ENCODE assay signal across 26 cellular contexts in the genomic region with DNA sequence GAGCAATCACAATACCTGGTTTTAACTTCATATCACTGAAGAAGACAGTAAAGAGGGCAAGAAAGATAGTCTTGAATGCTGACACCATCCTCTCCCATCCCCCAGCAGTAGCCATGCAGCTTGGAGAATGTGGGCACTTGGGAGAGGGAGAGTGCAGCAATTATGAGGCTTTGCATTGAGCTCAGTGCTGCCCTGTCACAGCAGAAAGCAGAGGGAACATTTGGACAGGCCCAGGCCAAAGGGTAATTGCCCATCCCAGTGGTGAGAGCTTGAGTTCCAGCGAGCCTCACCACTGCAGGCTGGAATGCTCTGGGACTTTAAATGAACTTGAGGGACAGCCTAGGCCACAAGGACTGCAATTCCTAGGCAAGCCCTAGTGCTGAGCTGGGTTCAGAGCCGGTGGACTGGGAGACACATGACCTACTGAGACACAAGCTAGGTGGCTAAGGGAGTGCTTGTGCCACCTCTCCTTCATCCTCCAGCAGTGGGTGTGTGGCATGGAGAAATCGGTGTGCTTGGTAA. TPM values are rescaled to one million over a fixed set of nuclear protein-coding genes. Genes with fewer than 3 reads are reported as not detected.
"Had no signal": no experiment of that assay in that cellular context is flagged by ENCODE, and none has a peak within 500 bp of the region (broad histone marks: within the 10 kb centered on the region; RNA-seq: fewer than 3 reads in every experiment).

No MANE protein-coding gene starts in this region.

- H3K4me1 ChIP-seq: adrenal gland, SJCRH30 had no signal

- ATAC-seq: activated T-helper 17 cell treated with anti-CD3 and anti-CD28 coated beads, Interleukin-2, amount 50 U/mL, for 72 hours had no signal

- H3K9me3 ChIP-seq: adrenal gland, SJCRH30, SK-N-SH had no signal

- H3K27ac ChIP-seq: adrenal gland, SJCRH30, VCaP had no signal

- H3K36me3 ChIP-seq: adrenal gland, SJCRH30 had no signal

- H3K4me2 ChIP-seq: SK-N-SH had no signal

- DNase-seq: activated CD4-positive, alpha-beta memory T cell treated with anti-CD3 and anti-CD28 coated beads, Interleukin-2, amount 10 ng/mL, durations not matched to agents 7 days and 5 days; activated CD4-positive, alpha-beta T cell treated with anti-CD3 and anti-CD28 coated beads, Interleukin-2, amount 50 U/mL, for 1 hour; activated CD4-positive, CD25-positive, alpha-beta regulatory T cell; activated gamma-delta T cell; activated naive CD4-positive, alpha-beta T cell treated with anti-CD3 and anti-CD28 coated beads, Interleukin-2, amount 50 U/mL, for 16 hours; activated naive CD8-positive, alpha-beta T cell treated with anti-CD3 and anti-CD28 coated beads, Interleukin-2, amount 10 ng/mL, durations not matched to agents 7 days and 5 days; activated T-cell treated with anti-CD3 and anti-CD28 coated beads for 4 hours; activated T-cell treated with anti-CD3 and anti-CD28 coated beads, Interleukin-2, amount 50 U/mL, for 48 hours; adrenal gland; anterior cingulate cortex; central memory CD4-positive, alpha-beta T cell; KG1; NCI-H1048; NCI-H146; NCI-H187 treated with DMSO at 0.1 percent for 48 hours; NCI-H2171 treated with DMSO at 0.1 percent for 48 hours; NCI-H226; NCI-H526; NCI-H82; SJCRH30; SK-N-SH; T-helper 1 cell had no signal

- H3K9ac ChIP-seq: SK-N-SH had no signal

- H3K27me3 ChIP-seq: adrenal gland, SJCRH30 had no signal

- H3K4me3 ChIP-seq: adrenal gland, SJCRH30 had no signal

RNA-seq across cellular contexts. Expression of a gene that starts 36.3 kb away (rescaled TPM):
- total RNA-seq: RPMI7951; T-helper 2 cell treated with Interferon-gamma antibody and Interleukin-4, amounts not matched to agents 100 ng/mL and 5 ng/mL, for 36 hours had no signal
